ENCODE assay signal across 21 cellular contexts in genomic region chrX:133908223-133908622, GRCh38.
DNase-seq lines count a peak whose midpoint lies in the region; ATAC-seq, FAIRE-seq and TF ChIP-seq lines count a peak whose summit lies in the region.
"Had no signal": no experiment of that assay in that cellular context is flagged by ENCODE, and none has a peak within 500 bp of the region (broad histone marks: within the 10 kb centered on the region; RNA-seq: fewer than 3 reads in every experiment).

No MANE protein-coding gene starts in this region.

- no peak overlapping the region for H3K4me3 ChIP-seq in HepG2 (replicated peaks in 1 of 3; ENCODE audit: insufficient read depth in 1 of 3, low read depth in 2 of 3, low read length in 3 of 3)
- no peak overlapping the region for H3K4me3 ChIP-seq in right lobe of liver
- H3K4me3 ChIP-seq in trophoblast cell (ENCODE audit: low read depth, low read length): no peak overlapping the region
- H3K4me3 ChIP-seq: A549; BLaER1 treated with 17β-estradiol and CSF1 and Interleukin-3, amounts not matched to agents 10 nM and 100 nM had no signal

- FAIRE-seq in HepG2 (lab: Jason Lieb, UNC): no peak
- FAIRE-seq: A549, D721Med, GM12891, GM19239 had no signal

- no peak overlapping the region for H4K8ac ChIP-seq in trophoblast cell (ENCODE audit: low read depth, low read length)

- peaks cover 11% of the 10 kb centered on the region for H3K36me3 Mint-ChIP-seq in nephron (ENCODE audit: low read depth)
- H3K36me3 Mint-ChIP-seq: CD8-positive, alpha-beta T cell had no signal

- H3K27ac ChIP-seq in HepG2 (ENCODE audit: extremely low read length, insufficient read depth, low read length) (no peak overlapping the region), right lobe of liver (no peak overlapping the region), trophoblast cell (ENCODE audit: low read depth, low read length) (no peak overlapping the region)
- H3K27ac ChIP-seq: 22Rv1; A549; BLaER1 treated with 17β-estradiol and CSF1 and Interleukin-3, amounts not matched to agents 10 nM and 100 nM; C4-2B had no signal

- H3K27ac Mint-ChIP-seq in nephron: peak overlapping the region; percentile 64 to 91 (median 73)
- H3K27ac Mint-ChIP-seq: B cell; CD4-positive, alpha-beta T cell; CD8-positive, alpha-beta T cell had no signal

- BruUV-seq in HepG2 (replicated peaks; lab: Mats Ljungman, UMichigan): no TSS peak

- peaks cover 2% of the 10 kb centered on the region for H3K79me1 ChIP-seq in trophoblast cell (ENCODE audit: low read length)

- peaks cover 85% of the 10 kb centered on the region for H4K20me1 ChIP-seq in HepG2 (ENCODE audit: insufficient read depth, low read length)

- H3K4me1 ChIP-seq in HepG2 (ENCODE audit: insufficient read depth, low read length): 0 out of 2 replicates have a peak, but pooled peaks cover 28% of the 10 kb centered on the region
- H3K4me1 ChIP-seq in right lobe of liver: no peaks in the 10 kb centered on the region
- H3K4me1 ChIP-seq in trophoblast cell (ENCODE audit: control insufficient read depth in 1 of 2, insufficient read depth in 2 of 2, low read length in 2 of 2): peaks cover 0 to 2% of the 10 kb centered on the region in 2 experiments
- H3K4me1 ChIP-seq: A549; BLaER1 treated with 17β-estradiol and CSF1 and Interleukin-3, amounts not matched to agents 10 nM and 100 nM had no signal

- H3K4me2 ChIP-seq in HepG2 (ENCODE audit: low read depth, low read length) (no peak overlapping the region), trophoblast cell (ENCODE audit: low read length) (no peak overlapping the region)
- H3K4me2 ChIP-seq: A549; BLaER1 treated with 17β-estradiol and CSF1 and Interleukin-3, amounts not matched to agents 10 nM and 100 nM had no signal

- H3K79me2 ChIP-seq in HepG2 (ENCODE audit: insufficient read depth, low read length): peaks cover 79% of the 10 kb centered on the region
- H3K79me2 ChIP-seq in trophoblast cell (ENCODE audit: control insufficient read depth, insufficient read depth, low read length, poor library complexity): no peaks in the 10 kb centered on the region

- no peak overlapping the region for H2AFZ ChIP-seq in HepG2 (ENCODE audit: low read length)
- no peak overlapping the region for H2AFZ ChIP-seq in trophoblast cell (ENCODE audit: insufficient read depth, low read length, poor library complexity)

- ATAC-seq in HepG2 (peak; percentile 28), right lobe of liver (no peak), HG03196 (IDR thresholded peaks at IDR 0.05; ENCODE audit: unreplicated experiment) (no peak)
- ATAC-seq: A549; CD8-positive, alpha-beta T cell had no signal

- no peak overlapping the region for H3K4me3 Mint-ChIP-seq in nephron
- H3K4me3 Mint-ChIP-seq: B cell; CD4-positive, alpha-beta T cell; CD8-positive, alpha-beta T cell had no signal

- CTCF ChIA-PET in HepG2 (lab: Yijun Ruan, JAX; ENCODE audit: low intra/inter-chr PET ratio, low total read pairs): no interaction called here

- H4K12ac ChIP-seq in trophoblast cell (ENCODE audit: low read depth, low read length): no peak overlapping the region

- H3K9ac ChIP-seq in HepG2 (ENCODE audit: insufficient read depth, low read depth, low read length) (no peak overlapping the region), trophoblast cell (ENCODE audit: low read length) (no peak overlapping the region)
- H3K9ac ChIP-seq: BLaER1 treated with 17β-estradiol and CSF1 and Interleukin-3, amounts not matched to agents 10 nM and 100 nM had no signal

- H3K4ac ChIP-seq in trophoblast cell (ENCODE audit: low read depth, low read length): no peak overlapping the region

- TF ChIP-seq RAD21 in HepG2 (CRISPR knock-in tag; IDR thresholded peaks at IDR 0.05): no peak

- intact Hi-C loops in HepG2 (cut with micrococcal nuclease; ENCODE audit: unreplicated experiment): no loop called here
- intact Hi-C loops in right lobe of liver (cut with DNase I): no loop called here

- H3K27me3 ChIP-seq in HepG2 (ENCODE audit: control insufficient read depth in 1 of 2, insufficient read depth in 2 of 2, low read length in 2 of 2) (no peaks in the 10 kb centered on the region), right lobe of liver (no peaks in the 10 kb centered on the region), trophoblast cell (ENCODE audit: insufficient read depth, low read length) (no peaks in the 10 kb centered on the region)

- H3K9me3 Mint-ChIP-seq in nephron: no peaks in the 10 kb centered on the region
- H3K9me3 Mint-ChIP-seq: CD4-positive, alpha-beta T cell; CD8-positive, alpha-beta T cell had no signal

- H2BK5ac ChIP-seq in trophoblast cell (ENCODE audit: low read depth, low read length, poor library complexity): no peak overlapping the region

- H2AK5ac ChIP-seq in trophoblast cell (ENCODE audit: low read length): no peak overlapping the region

- DNase-seq in HepG2 (ENCODE audit: low spot score) (no peak), right lobe of liver (no peak), trophoblast cell (no peak), NCI-H1417 (lab: John Stamatoyannopoulos, UW) (no peak)
- DNase-seq: AML-193; Caco-2; Calu3; CD4-positive, alpha-beta T cell; CD8-positive, alpha-beta T cell; DMS79 treated with DMSO at 0.1 percent for 48 hours; GF-D8 had no signal

- POLR2A ChIA-PET in HepG2 (lab: Yijun Ruan, JAX): no interaction called here

- no peak overlapping the region for H3K14ac ChIP-seq in trophoblast cell (ENCODE audit: low read length)

- WGBS in HepG2 (ENCODE audit: low lambda C conversion rate): 100% methylated on average over 1 of the region's 2 CpGs
- WGBS in right lobe of liver (ENCODE audit: insufficient coverage, low coverage, low lambda C conversion rate, missing lambda C conversion rate): 38% methylated on average over 2 of the region's 2 CpGs
- no CpG with 5 or more reads among the region's 2 CpGs for WGBS in trophoblast cell (ENCODE audit: extremely low coverage, insufficient coverage, insufficient read length)

- H3K27me3 Mint-ChIP-seq in nephron (ENCODE audit: low read depth): no peaks in the 10 kb centered on the region
- H3K27me3 Mint-ChIP-seq: B cell; CD4-positive, alpha-beta T cell had no signal

- H2BK120ac ChIP-seq in trophoblast cell (ENCODE audit: insufficient read depth, low read length, poor library complexity): no peak overlapping the region

- TF ChIP-seq POLR2A in HepG2 (IDR thresholded peaks at IDR 0.05; ENCODE audit: insufficient read depth in 1 of 2, low read depth in 2 of 2, low read length in 2 of 2) (no peak), right lobe of liver (IDR thresholded peaks at IDR 0.05) (no peak)

- peak overlapping the region; percentile 45 for H3K18ac ChIP-seq in trophoblast cell (ENCODE audit: low read length)

- H3K36me3 ChIP-seq in HepG2 (replicated peaks in 1 of 2; ENCODE audit: control insufficient read depth in 1 of 2, insufficient read depth in 2 of 2, low read length in 2 of 2) (peaks cover 4 to 55% of the 10 kb centered on the region in 2 experiments; a peak in 4 of 5 replicates), right lobe of liver (no peaks in the 10 kb centered on the region), trophoblast cell (ENCODE audit: control insufficient read depth in 1 of 2, insufficient read depth in 2 of 2, low read length in 2 of 2) (no peaks in the 10 kb centered on the region)
- H3K36me3 ChIP-seq: BLaER1 treated with 17β-estradiol and CSF1 and Interleukin-3, amounts not matched to agents 10 nM and 100 nM had no signal

- peak overlapping the region; percentile 14 for H4K91ac ChIP-seq in trophoblast cell (ENCODE audit: low read depth, low read length)

- in situ Hi-C loops in HepG2 (cut with HindIII; ENCODE audit: extremely low pct_ligation_motif_present, low pct_unique_long_range_greater_than_20kb): no loop called here

- no peak for TF ChIP-seq CTCF in HepG2 (CRISPR knock-in tag; IDR thresholded peaks at IDR 0.05)
- no peak for TF ChIP-seq CTCF in right lobe of liver (IDR thresholded peaks at IDR 0.05)
- TF ChIP-seq CTCF in nephron (IDR thresholded peaks at IDR 0.05; ENCODE audit: unreplicated experiment in 3 of 3): no peak

- TF ChIP-seq EP300 in HepG2 (IDR thresholded peaks at IDR 0.05; ENCODE audit: low read depth in 2 of 2, low read length in 2 of 2) (no peak), HepG2 (CRISPR knock-in tag; IDR thresholded peaks at IDR 0.05; ENCODE audit: borderline replicate concordance) (no peak)

- no peaks in the 10 kb centered on the region for H3K9me3 ChIP-seq in HepG2 (ENCODE audit: low read length)
- H3K9me3 ChIP-seq in right lobe of liver: no peaks in the 10 kb centered on the region
- no peaks in the 10 kb centered on the region for H3K9me3 ChIP-seq in trophoblast cell (ENCODE audit: insufficient read depth, low read depth, low read length)
- H3K9me3 ChIP-seq: A549; BLaER1 treated with 17β-estradiol and CSF1 and Interleukin-3, amounts not matched to agents 10 nM and 100 nM; Caco-2 had no signal

- peaks cover 84% of the 10 kb centered on the region for H3K4me1 Mint-ChIP-seq in nephron
- H3K4me1 Mint-ChIP-seq: B cell had no signal

- peak overlapping the region; percentile 84 for H2BK12ac ChIP-seq in trophoblast cell (ENCODE audit: low read length)

- no peak overlapping the region for H3K23ac ChIP-seq in trophoblast cell (ENCODE audit: low read length)

TF ChIP-seq in HepG2, 621 proteins besides CTCF, POLR2A, EP300 and RAD21:
- TF ChIP-seq SALL2 (CRISPR knock-in tag; IDR thresholded peaks at IDR 0.05): no peak
- no peak for TF ChIP-seq FOSL1 (CRISPR knock-in tag; IDR thresholded peaks at IDR 0.05; ENCODE audit: borderline replicate concordance)
- peak; percentile 98 for TF ChIP-seq RBM22 (optimal IDR thresholded peaks at IDR 0.05; ENCODE audit: low read length)
- peak; percentile 25; the same call in 1 of the 2 replicates for TF ChIP-seq POLR2AphosphoS5 (IDR thresholded peaks at IDR 0.05; ENCODE audit: low read depth, low read length)
